ENCODE assay signal across 1 cellular context in the genomic region with DNA sequence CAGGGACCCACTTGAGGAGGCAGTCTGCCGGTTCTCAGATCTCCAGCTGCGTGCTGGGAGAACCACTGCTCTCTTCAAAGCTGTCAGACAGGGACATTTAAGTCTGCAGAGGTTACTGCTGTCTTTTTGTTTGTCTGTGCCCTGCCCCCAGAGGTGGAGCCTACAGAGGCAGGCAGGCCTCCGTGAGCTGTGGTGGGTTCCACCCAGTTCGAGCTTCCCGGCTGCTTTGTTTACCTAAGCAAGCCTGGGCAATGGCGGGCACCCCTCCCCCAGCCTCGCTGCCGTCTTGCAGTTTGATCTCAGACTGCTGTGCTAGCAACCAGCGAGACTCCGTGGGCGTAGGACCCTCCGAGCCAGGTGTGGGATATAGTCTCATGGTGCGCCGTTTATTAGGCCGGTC. TPM values are rescaled to one million over a fixed set of nuclear protein-coding genes. Genes with fewer than 3 reads are reported as not detected.
"Had no signal": no experiment of that assay in that cellular context is flagged by ENCODE, and none has a peak within 500 bp of the region (broad histone marks: within the 10 kb centered on the region; RNA-seq: fewer than 3 reads in every experiment).

No MANE protein-coding gene starts in this region.

RNA-seq across cellular contexts. Expression of a gene that starts 5.4 kb away (rescaled TPM):
- polyA plus RNA-seq: neural cell had no signal
